ENCODE assay signal across 11 cellular contexts in the genomic region with DNA sequence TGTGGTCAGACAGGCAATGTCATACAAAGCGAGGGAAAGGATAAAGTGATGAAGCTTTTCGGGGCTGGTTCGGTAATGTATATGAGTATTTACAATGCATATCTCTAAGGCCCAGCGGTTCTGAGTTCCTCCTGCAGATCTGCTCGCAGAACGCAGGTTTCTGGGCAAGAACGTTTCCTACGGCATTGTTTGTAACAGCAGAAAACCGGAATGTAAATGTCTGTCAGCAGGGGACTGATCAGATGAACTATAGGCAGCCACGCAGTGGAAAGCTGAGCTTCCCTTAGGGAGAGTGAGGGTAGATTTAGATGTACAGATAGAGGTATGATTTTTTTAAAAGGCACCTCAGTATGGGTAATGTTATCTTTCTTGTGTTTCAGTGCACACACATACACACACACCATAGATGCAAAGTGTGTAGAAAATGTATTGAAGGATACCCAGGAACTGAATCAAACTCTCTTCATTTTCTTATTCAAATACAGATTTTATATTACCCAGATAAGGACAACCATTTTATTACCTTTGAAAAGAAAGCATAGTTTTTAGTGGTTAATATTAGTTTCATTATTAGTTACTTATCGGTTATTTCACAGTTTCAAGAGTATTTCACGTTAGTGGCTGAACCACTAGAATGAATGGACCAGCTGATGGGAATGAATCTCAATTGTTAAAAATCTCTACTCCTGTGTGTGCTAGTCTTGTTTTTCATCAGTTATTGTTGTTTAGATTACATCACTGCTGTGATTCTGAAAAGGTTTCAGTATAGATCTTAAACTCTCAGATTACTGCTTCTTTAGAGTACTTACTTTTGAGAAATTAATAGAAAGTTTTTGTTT. TPM values are rescaled to one million over a fixed set of nuclear protein-coding genes. Genes with fewer than 3 reads are reported as not detected.
DNase-seq lines count a peak whose midpoint lies in the region; ATAC-seq, FAIRE-seq and TF ChIP-seq lines count a peak whose summit lies in the region.
"Had no signal": no experiment of that assay in that cellular context is flagged by ENCODE, and none has a peak within 500 bp of the region (broad histone marks: within the 10 kb centered on the region; RNA-seq: fewer than 3 reads in every experiment).

No MANE protein-coding gene starts in this region.

- H3K27me3 ChIP-seq in H1 (replicated peaks in 1 of 4; ENCODE audit: control insufficient read depth in 3 of 4, extremely low read depth in 1 of 4, insufficient read depth in 3 of 4, low read length in 3 of 4) = no peaks in the 10 kb centered on the region

- H4K5ac ChIP-seq in H1 (ENCODE audit: insufficient read length, low read depth, low read length) = no peak overlapping the region

- H2BK12ac ChIP-seq in H1 (ENCODE audit: low read depth, low read length) = no peak overlapping the region

- no peaks in the 10 kb centered on the region for H3K27me3 Mint-ChIP-seq in activated CD4-positive, alpha-beta T cell treated with anti-CD3 and anti-CD28 coated beads, Interleukin-2, amount 10 ng/mL, durations not matched to agents 7 days and 5 days

- H4K20me1 ChIP-seq in H1 (replicated peaks in 1 of 2; ENCODE audit: control insufficient read depth in 1 of 2, insufficient read depth in 2 of 2, low read length in 2 of 2) = no peaks in the 10 kb centered on the region

- 39% methylated on average over 12 of the region's 12 CpGs; no CpG with 5 or more reads in 1 of the 2 experiments for WGBS in H1 (ENCODE audit: extremely low coverage in 1 of 2, insufficient coverage in 1 of 2, insufficient read length in 1 of 2, insufficient replicate concordance in 2 of 2, low coverage in 1 of 2, low lambda C conversion rate in 2 of 2, missing lambda C conversion rate in 1 of 2), 2 experiments

- H2AK5ac ChIP-seq in H1 (ENCODE audit: low read depth, low read length) = no peak overlapping the region

- no peak for TF ChIP-seq EP300 in H1 (IDR thresholded peaks at IDR 0.05; ENCODE audit: borderline replicate concordance in 1 of 2, low read depth in 2 of 2, low read length in 2 of 2)

- H2BK5ac ChIP-seq in H1 (ENCODE audit: low read depth, low read length) = no peak overlapping the region

- DNase-seq in H1 (ENCODE audit: low read depth in 1 of 2, low spot score in 2 of 2) (no peak), NCI-H1092 (lab: John Stamatoyannopoulos, UW) (no peak), anterior cingulate cortex (lab: John Stamatoyannopoulos, UW) (no peak), Kasumi-1 (lab: John Stamatoyannopoulos, UW) (no peak)
- DNase-seq in activated CD4-positive, alpha-beta T cell treated with anti-CD3 and anti-CD28 coated beads, Interleukin-2, amount 10 ng/mL, durations not matched to agents 7 days and 5 days = no peak
- DNase-seq: activated naive CD4-positive, alpha-beta T cell treated with anti-CD3 and anti-CD28 coated beads, Interleukin-2, amount 50 U/mL, for 16 hours; KBM-7 had no signal

- no peak overlapping the region for H2BK15ac ChIP-seq in H1 (ENCODE audit: low read length)

- peaks cover 30% of the 10 kb centered on the region for H3K36me3 Mint-ChIP-seq in activated CD4-positive, alpha-beta T cell treated with anti-CD3 and anti-CD28 coated beads, Interleukin-2, amount 10 ng/mL, durations not matched to agents 7 days and 5 days (ENCODE audit: low read depth)

- H3K27ac ChIP-seq in H1 (ENCODE audit: low read depth, low read length) = no peak overlapping the region
- H3K27ac ChIP-seq: SK-N-MC had no signal

- H3K79me2 ChIP-seq in H1 (ENCODE audit: control insufficient read depth in 1 of 2, insufficient read depth in 2 of 2, low read length in 2 of 2) = no peaks in the 10 kb centered on the region; a peak in 1 of 4 replicates

- no peaks in the 10 kb centered on the region for H3K9me3 ChIP-seq in H1 (ENCODE audit: insufficient read depth in 2 of 2, low read depth in 1 of 2, low read length in 1 of 2)

- no peak overlapping the region for H3K18ac ChIP-seq in H1 (ENCODE audit: extremely low read depth, low read length)

- H3K14ac ChIP-seq in H1 (ENCODE audit: insufficient read length) = no peak overlapping the region

- POLR2A ChIA-PET in H1 (lab: Charles Lee; ENCODE audit: partially characterized antibody) = interaction anchor here (0.8 kb wide), 1 partner anchor 12 kb away, joined by 3 read pairs; no protein-coding TSS in a partner anchor
- POLR2A ChIA-PET in activated CD4-positive, alpha-beta T cell treated with anti-CD3 and anti-CD28 coated beads, Interleukin-2, amount 10 ng/mL, durations not matched to agents 7 days and 5 days (lab: Charles Lee) = no interaction called here

- no peak overlapping the region for H4K8ac ChIP-seq in H1 (ENCODE audit: extremely low read depth, insufficient read depth, low read length)

- peaks cover 2% of the 10 kb centered on the region; the same call in 1 of the 2 replicates for H3K79me1 ChIP-seq in H1 (ENCODE audit: low read depth, low read length)

- peaks cover 50% of the 10 kb centered on the region for H3K4me1 Mint-ChIP-seq in activated CD4-positive, alpha-beta T cell treated with anti-CD3 and anti-CD28 coated beads, Interleukin-2, amount 10 ng/mL, durations not matched to agents 7 days and 5 days

- H2BK20ac ChIP-seq in H1 (ENCODE audit: low read length) = no peak overlapping the region

- no peak overlapping the region for H3K4me3 Mint-ChIP-seq in activated CD4-positive, alpha-beta T cell treated with anti-CD3 and anti-CD28 coated beads, Interleukin-2, amount 10 ng/mL, durations not matched to agents 7 days and 5 days

- H3K56ac ChIP-seq in H1 (replicated peaks; ENCODE audit: insufficient read length, low read depth, low read length) = no peak overlapping the region

- no peak for TF ChIP-seq CTCF in H1 (IDR thresholded peaks at IDR 0.05; ENCODE audit: control extremely low read depth in 1 of 3, insufficient read depth in 1 of 3, low read depth in 1 of 3, low read length in 3 of 3)

- CTCF ChIA-PET in H1 (lab: Charles Lee; ENCODE audit: partially characterized antibody) = interaction anchor here (0.9 to 3.1 kb wide), 7 partner anchors 11 to 212 kb away, joined by 3 to 12 read pairs (median 4); no protein-coding TSS in a partner anchor
- CTCF ChIA-PET in activated CD4-positive, alpha-beta T cell treated with anti-CD3 and anti-CD28 coated beads, Interleukin-2, amount 10 ng/mL, durations not matched to agents 7 days and 5 days (lab: Charles Lee) = interaction anchor here (0.8 to 1.5 kb wide), 2 partner anchors 13 to 116 kb away, joined by 3 to 4 read pairs; no protein-coding TSS in a partner anchor

- no peak overlapping the region for H4K91ac ChIP-seq in H1 (replicated peaks; ENCODE audit: insufficient read length, low read length)

- ATAC-seq in GM18517 (IDR thresholded peaks at IDR 0.05; ENCODE audit: unreplicated experiment) (peak; percentile 94), GM21390 (IDR thresholded peaks at IDR 0.05; ENCODE audit: unreplicated experiment) (peak; percentile 93), HG03135 (IDR thresholded peaks at IDR 0.05; ENCODE audit: unreplicated experiment) (peak; percentile 87)

- H3K23me2 ChIP-seq in H1 (ENCODE audit: low read depth, low read length) = no peaks in the 10 kb centered on the region

- H3K9ac ChIP-seq in H1 (replicated peaks in 1 of 4; ENCODE audit: extremely low read depth in 1 of 4, low read depth in 3 of 4, low read length in 3 of 4) = no peak overlapping the region

- H3K4me3 ChIP-seq in H1 (ENCODE audit: extremely low read depth in 1 of 4, insufficient read depth in 2 of 4, low read depth in 3 of 4, low read length in 4 of 4) = peak overlapping the region in 1 of 4 experiments; percentile 13; a peak in 1 of 8 replicates
- H3K4me3 ChIP-seq: SK-N-MC had no signal

- H2AFZ ChIP-seq in H1 (ENCODE audit: low read length) = no peak overlapping the region

- H3K4me2 ChIP-seq in H1 (ENCODE audit: insufficient read depth in 1 of 2, low read depth in 2 of 2, low read length in 2 of 2) = peak overlapping the region; percentile 2 to 45; a peak in 3 of 4 replicates

- H3K9me3 Mint-ChIP-seq in activated CD4-positive, alpha-beta T cell treated with anti-CD3 and anti-CD28 coated beads, Interleukin-2, amount 10 ng/mL, durations not matched to agents 7 days and 5 days = no peaks in the 10 kb centered on the region

- TF ChIP-seq POLR2A in H1 (IDR thresholded peaks at IDR 0.05; ENCODE audit: control extremely low read depth in 1 of 2, low read depth in 2 of 2, low read length in 2 of 2) = no peak

- peaks cover 0 to 10% (median 7%) of the 10 kb centered on the region in 4 experiments; a peak in 4 of 7 replicates for H3K4me1 ChIP-seq in H1 (replicated peaks in 1 of 4; ENCODE audit: control insufficient read depth in 3 of 4, insufficient read depth in 4 of 4, low read length in 3 of 4)

- TF ChIP-seq RAD21 in H1 (IDR thresholded peaks at IDR 0.05 in 1 of 2, conservative IDR thresholded peaks at IDR 0.05 in 1 of 2; ENCODE audit: low read depth in 2 of 2, low read length in 2 of 2) = no peak

- FAIRE-seq in H1 (lab: Jason Lieb, UNC) = peak; percentile 73

- H3K27ac Mint-ChIP-seq in activated CD4-positive, alpha-beta T cell treated with anti-CD3 and anti-CD28 coated beads, Interleukin-2, amount 10 ng/mL, durations not matched to agents 7 days and 5 days = no peak overlapping the region

- no peak overlapping the region for H3K23ac ChIP-seq in H1 (ENCODE audit: insufficient read length)

- H3K36me3 ChIP-seq in H1 (ENCODE audit: control insufficient read depth in 2 of 4, insufficient read depth in 4 of 4, low read length in 3 of 4) = peaks cover 0 to 24% (median 11%) of the 10 kb centered on the region in 4 experiments; a peak in 3 of 8 replicates

- H2BK120ac ChIP-seq in H1 (replicated peaks; ENCODE audit: low read depth, low read length) = no peak overlapping the region

- H3K4ac ChIP-seq in H1 (replicated peaks; ENCODE audit: insufficient read length, low read depth, low read length) = no peak overlapping the region

TF ChIP-seq in H1, 55 proteins besides CTCF, POLR2A, EP300 and RAD21:
- TF ChIP-seq RXRA (IDR thresholded peaks at IDR 0.05; ENCODE audit: insufficient read depth, low read depth, low read length) = no peak
- 0 out of 2 replicates have a peak, but pooled peaks have one; percentile 41 for TF ChIP-seq TEAD4 (IDR thresholded peaks at IDR 0.05; ENCODE audit: low read depth, low read length)
- peak; percentile 31 for TF ChIP-seq NANOG (IDR thresholded peaks at IDR 0.05; ENCODE audit: insufficient read depth, low read depth, low read length, poor library complexity, severe bottlenecking)

RNA-seq across cellular contexts. Expression of a gene that starts 56.2 kb away (rescaled TPM):
- 23.1 and 23.2 TPM in 2 replicates for total RNA-seq in H1 (2021; fragmentation: NEBNext Ultra II Directional; extraction: Animal tissue kit (Norgen Biotek cat#: 25700))
- polyA plus RNA-seq in H1 (2011; rRNA removed) = 10.9 and 11.8 TPM in 2 replicates
- polyA plus RNA-seq in H1 (2011; cell fraction: cytosol; rRNA removed) = 17.8 TPM
- polyA plus RNA-seq in H1 (2011; cell fraction: nucleus; rRNA removed) = 14.7 TPM
- polyA plus RNA-seq in H1 (2012, experiment 1 of 2) = 14.0 to 18.2 TPM (median 16.2 TPM) in 4 replicates
- 3.6 TPM for polyA plus RNA-seq in H1 (2012, experiment 2 of 2)
- polyA plus RNA-seq in H1 (2013, experiment 1 of 2) = 20.5 TPM
- polyA plus RNA-seq in H1 (2013, experiment 2 of 2) = 20.3 TPM
- polyA minus RNA-seq in H1 (2011; rRNA and poly(A)+ RNA removed) = 15.1 and 15.9 TPM in 2 replicates
- 11.9 TPM for polyA minus RNA-seq in H1 (2011; cell fraction: cytosol; rRNA and poly(A)+ RNA removed)
- 10.2 TPM for polyA minus RNA-seq in H1 (2011; cell fraction: nucleus; rRNA and poly(A)+ RNA removed)
- total RNA-seq in activated CD4-positive, alpha-beta T cell treated with anti-CD3 and anti-CD28 coated beads, Interleukin-2, amount 10 ng/mL, durations not matched to agents 7 days and 5 days = 10 to 100 TPM in 1 of 2 experiments, 1 to 10 TPM in 1; 9.4 to 10.7 TPM
